Comparison of ENCODE assay signal across 14 cellular contexts in genomic region chr2:172307800-172308199, GRCh38.
A peak's percentile ranks its signal among the peaks of the same experiment; 100 is the strongest.
DNase-seq lines count a peak whose midpoint lies in the region; ATAC-seq, FAIRE-seq and TF ChIP-seq lines count a peak whose summit lies in the region.
"Had no signal": no experiment of that assay in that cellular context is flagged by ENCODE, and none has a peak within 500 bp of the region (broad histone marks: within the 10 kb centered on the region; RNA-seq: fewer than 3 reads in every experiment).

No MANE protein-coding gene starts in this region.

- no peaks in the 10 kb centered on the region for H3K4me1 ChIP-seq in astrocyte (ENCODE audit: insufficient read depth, low read length)
- H3K4me1 ChIP-seq in keratinocyte (ENCODE audit: control insufficient read depth, extremely low read depth, insufficient read depth, low read length): peaks cover 13% of the 10 kb centered on the region
- H3K4me1 ChIP-seq: pancreas, tibial artery had no signal

- dilution Hi-C loops in keratinocyte (cut with MboI; ENCODE audit: extremely low pct_ligation_motif_present, low sequenced_read_pairs): no loop called here

- FAIRE-seq in astrocyte (lab: Jason Lieb, UNC) (no peak), keratinocyte (lab: Jason Lieb, UNC) (peak; percentile 53), D721Med (lab: Jason Lieb, UNC) (no peak)
- FAIRE-seq: kidney, pancreas had no signal

- H3K36me3 ChIP-seq in astrocyte (ENCODE audit: insufficient read depth, low read length): no peaks in the 10 kb centered on the region
- H3K36me3 ChIP-seq in keratinocyte (ENCODE audit: control insufficient read depth in 2 of 2, extremely low read depth in 1 of 2, insufficient read depth in 2 of 2, low read length in 2 of 2): no peaks in the 10 kb centered on the region
- H3K36me3 ChIP-seq: pancreas, tibial artery had no signal

- H3K27ac ChIP-seq in astrocyte (ENCODE audit: low read depth, low read length) (no peak overlapping the region), keratinocyte (ENCODE audit: control insufficient read depth, insufficient read depth, low read length) (no peak overlapping the region)
- H3K27ac ChIP-seq: pancreas, tibial artery had no signal

- no peak overlapping the region for H3K4me3 ChIP-seq in astrocyte (ENCODE audit: insufficient read depth, low read depth, low read length)
- no peak overlapping the region for H3K4me3 ChIP-seq in keratinocyte (ENCODE audit: control insufficient read depth in 2 of 3, extremely low read depth in 1 of 3, insufficient read depth in 2 of 3, low read depth in 1 of 3, low read length in 3 of 3)
- H3K4me3 ChIP-seq: pancreas, tibial artery had no signal

- H3K4me3 Mint-ChIP-seq in astrocyte (ENCODE audit: unreplicated experiment): no peak overlapping the region
- H3K4me3 Mint-ChIP-seq in activated CD8-positive, alpha-beta T cell treated with anti-CD3 and anti-CD28 coated beads for 36 hours: no peak overlapping the region
- H3K4me3 Mint-ChIP-seq: activated naive CD8-positive, alpha-beta T cell treated with anti-CD3 and anti-CD28 coated beads, Interleukin-2, amount 50 U/mL, for 24 hours had no signal

- no peaks in the 10 kb centered on the region for H3K9me3 ChIP-seq in astrocyte (ENCODE audit: insufficient read depth, low read depth, low read length)
- H3K9me3 ChIP-seq in keratinocyte (ENCODE audit: control insufficient read depth, low read depth, low read length): no peaks in the 10 kb centered on the region
- H3K9me3 ChIP-seq: pancreas, tibial artery had no signal

- intact Hi-C loops in activated CD8-positive, alpha-beta T cell treated with anti-CD3 and anti-CD28 coated beads for 36 hours (cut with micrococcal nuclease): no loop called here

- H3K9ac ChIP-seq in astrocyte (ENCODE audit: low read length) (no peak overlapping the region), keratinocyte (ENCODE audit: control insufficient read depth, extremely low read depth, insufficient read depth, low read length) (no peak overlapping the region)

- H2AFZ ChIP-seq in astrocyte (ENCODE audit: low read depth, low read length): no peak overlapping the region
- no peak overlapping the region for H2AFZ ChIP-seq in keratinocyte (ENCODE audit: control insufficient read depth, low read length)

- H3K79me2 ChIP-seq in astrocyte (ENCODE audit: insufficient read depth, low read length): no peaks in the 10 kb centered on the region
- no peaks in the 10 kb centered on the region for H3K79me2 ChIP-seq in keratinocyte (ENCODE audit: control insufficient read depth, insufficient read depth, low read length)

- DNase-seq in A172 (ENCODE audit: low spot score) (peak; percentile 24), KBM-7 (peak; percentile 77), astrocyte (ENCODE audit: low read depth) (peak; percentile 18), keratinocyte (ENCODE audit: low read depth, low spot score) (no peak), AG20443 (ENCODE audit: low spot score) (no peak), D721Med (ENCODE audit: insufficient read length, low spot score) (no peak)
- DNase-seq in activated CD8-positive, alpha-beta T cell treated with anti-CD3 and anti-CD28 coated beads for 36 hours: no peak
- DNase-seq: activated naive CD8-positive, alpha-beta T cell treated with anti-CD3 and anti-CD28 coated beads, Interleukin-2, amount 50 U/mL, for 24 hours; AML-193; kidney; NCI-H1930; pancreas had no signal

- in situ Hi-C loops in KBM-7 (cut with MboI; ENCODE audit: low pct_unique_long_range_greater_than_20kb, low sequenced_read_pairs): no loop called here

- no peak for TF ChIP-seq CTCF in astrocyte (IDR thresholded peaks at IDR 0.05; ENCODE audit: insufficient read depth, low read depth, low read length)
- TF ChIP-seq CTCF in keratinocyte (optimal IDR thresholded peaks at IDR 0.05 in 1 of 3, IDR thresholded peaks at IDR 0.05 in 1 of 3, conservative IDR thresholded peaks at IDR 0.05 in 1 of 3; ENCODE audit: extremely low read depth in 1 of 3, insufficient read depth in 2 of 3, low read length in 3 of 3): no peak
- TF ChIP-seq CTCF in activated CD8-positive, alpha-beta T cell treated with anti-CD3 and anti-CD28 coated beads for 36 hours (IDR thresholded peaks at IDR 0.05): no peak
- no peak for TF ChIP-seq CTCF in D721Med (IDR thresholded peaks at IDR 0.05; ENCODE audit: insufficient read depth, missing control alignments)

- H3K9me3 Mint-ChIP-seq in astrocyte (ENCODE audit: unreplicated experiment): peaks cover 3% of the 10 kb centered on the region
- H3K9me3 Mint-ChIP-seq in activated CD8-positive, alpha-beta T cell treated with anti-CD3 and anti-CD28 coated beads for 36 hours: no peaks in the 10 kb centered on the region
- H3K9me3 Mint-ChIP-seq: activated naive CD8-positive, alpha-beta T cell treated with anti-CD3 and anti-CD28 coated beads, Interleukin-2, amount 50 U/mL, for 24 hours had no signal

- no peaks in the 10 kb centered on the region for H3K9me1 ChIP-seq in keratinocyte (ENCODE audit: control insufficient read depth, extremely low read depth, insufficient read depth, low read length)

- H3K4me1 Mint-ChIP-seq in astrocyte (ENCODE audit: low read depth, unreplicated experiment): no peaks in the 10 kb centered on the region
- H3K4me1 Mint-ChIP-seq in activated CD8-positive, alpha-beta T cell treated with anti-CD3 and anti-CD28 coated beads for 36 hours (ENCODE audit: low read depth): no peaks in the 10 kb centered on the region
- H3K4me1 Mint-ChIP-seq: activated naive CD8-positive, alpha-beta T cell treated with anti-CD3 and anti-CD28 coated beads, Interleukin-2, amount 50 U/mL, for 24 hours had no signal

- H4K20me1 ChIP-seq in astrocyte (ENCODE audit: insufficient read depth, low read length): no peaks in the 10 kb centered on the region
- H4K20me1 ChIP-seq in keratinocyte (ENCODE audit: control insufficient read depth, extremely low read depth, insufficient read depth, low read length): no peaks in the 10 kb centered on the region

- CTCF ChIA-PET in activated CD8-positive, alpha-beta T cell treated with anti-CD3 and anti-CD28 coated beads for 36 hours (lab: Charles Lee): no interaction called here

- POLR2A ChIA-PET in activated CD8-positive, alpha-beta T cell treated with anti-CD3 and anti-CD28 coated beads for 36 hours (lab: Charles Lee): no interaction called here

- H3K4me2 ChIP-seq in astrocyte (ENCODE audit: low read length) (no peak overlapping the region), keratinocyte (ENCODE audit: control insufficient read depth, extremely low read depth, insufficient read depth, low read depth, low read length) (peak overlapping the region; percentile 35)

- H3K36me3 Mint-ChIP-seq in astrocyte (ENCODE audit: low read depth, unreplicated experiment): peaks cover 2% of the 10 kb centered on the region
- H3K36me3 Mint-ChIP-seq in activated CD8-positive, alpha-beta T cell treated with anti-CD3 and anti-CD28 coated beads for 36 hours (ENCODE audit: low read depth): no peaks in the 10 kb centered on the region

- H3K27ac Mint-ChIP-seq in astrocyte (ENCODE audit: unreplicated experiment): no peak overlapping the region
- no peak overlapping the region for H3K27ac Mint-ChIP-seq in activated CD8-positive, alpha-beta T cell treated with anti-CD3 and anti-CD28 coated beads for 36 hours
- H3K27ac Mint-ChIP-seq: activated naive CD8-positive, alpha-beta T cell treated with anti-CD3 and anti-CD28 coated beads, Interleukin-2, amount 50 U/mL, for 24 hours had no signal

- H3K27me3 ChIP-seq in astrocyte (ENCODE audit: insufficient read depth, low read length) (no peaks in the 10 kb centered on the region), keratinocyte (ENCODE audit: control insufficient read depth, extremely low read depth, insufficient read depth, low read length) (no peaks in the 10 kb centered on the region)
- H3K27me3 ChIP-seq: pancreas had no signal

- no peak for ATAC-seq in activated CD8-positive, alpha-beta T cell treated with anti-CD3 and anti-CD28 coated beads for 36 hours
- ATAC-seq in HG03159 (IDR thresholded peaks at IDR 0.05; ENCODE audit: unreplicated experiment): no peak
- ATAC-seq: activated naive CD8-positive, alpha-beta T cell treated with anti-CD3 and anti-CD28 coated beads, Interleukin-2, amount 50 U/mL, for 24 hours had no signal

- peaks cover 8% of the 10 kb centered on the region for H3K27me3 Mint-ChIP-seq in astrocyte (ENCODE audit: low read depth, unreplicated experiment)
- peaks cover 1% of the 10 kb centered on the region for H3K27me3 Mint-ChIP-seq in activated CD8-positive, alpha-beta T cell treated with anti-CD3 and anti-CD28 coated beads for 36 hours
- H3K27me3 Mint-ChIP-seq: activated naive CD8-positive, alpha-beta T cell treated with anti-CD3 and anti-CD28 coated beads, Interleukin-2, amount 50 U/mL, for 24 hours had no signal

Comparison
In these comparisons a context has a peak if more than half of its experiments do, and no peak if none do; other contexts are left out.
1. DNase-seq: peak in A172 (single experiment), KBM-7 (single experiment) and astrocyte (single experiment); none in keratinocyte (single experiment), AG20443 (single experiment), activated CD8-positive, alpha-beta T cell treated with anti-CD3 and anti-CD28 coated beads for 36 hours (single experiment) and D721Med (single experiment).